In the genomic region with DNA sequence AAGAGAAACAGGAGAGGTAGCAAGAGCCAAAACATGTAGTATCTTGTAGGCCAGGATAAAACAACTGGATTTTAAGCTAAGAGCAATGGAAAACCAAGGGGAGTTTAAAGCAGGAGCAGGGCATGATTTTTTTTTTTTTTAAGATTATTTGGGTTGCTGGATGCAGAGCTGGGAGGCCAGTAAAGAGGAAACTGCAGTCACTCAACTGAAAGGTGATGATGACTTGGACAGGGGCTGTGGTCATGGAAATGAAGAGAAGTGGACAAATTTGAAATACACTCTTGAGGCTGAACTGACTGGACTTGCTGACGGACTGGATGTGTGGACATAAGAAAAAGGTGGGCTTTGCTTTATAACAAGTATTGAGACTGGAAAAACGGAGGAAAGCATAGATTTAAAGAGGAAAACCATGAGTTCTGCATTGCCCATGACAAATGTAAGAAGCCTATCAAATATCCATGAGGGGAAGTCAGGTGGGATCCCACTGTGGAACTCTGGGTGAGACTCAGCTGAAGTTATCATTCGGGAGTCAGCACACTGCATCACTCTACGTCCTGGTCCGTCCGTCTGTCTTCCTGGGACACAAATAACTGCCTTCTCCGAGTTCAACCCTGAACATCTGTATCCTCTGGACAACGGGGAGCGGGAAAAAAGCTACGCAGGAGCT, we compare ENCODE assay signal across 8 cellular contexts. TPM values are rescaled to one million over a fixed set of nuclear protein-coding genes. Genes with fewer than 3 reads are reported as not detected.
DNase-seq lines count a peak whose midpoint lies in the region; ATAC-seq and TF ChIP-seq lines count a peak whose summit lies in the region.

No MANE protein-coding gene starts in this region.

- peak overlapping the region; percentile 96 for H3K4me2 ChIP-seq in neural cell (ENCODE audit: low read length)

- no peaks in the 10 kb centered on the region for H3K27me3 ChIP-seq in neural cell (ENCODE audit: insufficient read depth, low read depth, low read length)

- no peaks in the 10 kb centered on the region for H4K20me1 ChIP-seq in neural cell (ENCODE audit: insufficient read depth)

- no peaks in the 10 kb centered on the region for H3F3A ChIP-seq in neural cell (ENCODE audit: insufficient read depth, low read length, poor library complexity, severe bottlenecking)

- no peaks in the 10 kb centered on the region for H3K9me3 ChIP-seq in neural cell (ENCODE audit: low read length)

- no peak for TF ChIP-seq EP300 in neural cell (conservative IDR thresholded peaks at IDR 0.05; ENCODE audit: poor library complexity, severe bottlenecking)

- TF ChIP-seq CTCF in neural cell (IDR thresholded peaks at IDR 0.05; ENCODE audit: poor library complexity, severe bottlenecking), result no peak

- H3K36me3 ChIP-seq in neural cell (ENCODE audit: insufficient read depth, low read length), result no peaks in the 10 kb centered on the region

- peak overlapping the region; percentile 90 for H2AFZ ChIP-seq in neural cell (ENCODE audit: low read depth, low read length)

- H3K9me2 ChIP-seq in neural cell (ENCODE audit: insufficient read depth, low read length), result no peaks in the 10 kb centered on the region

- peaks cover 65% of the 10 kb centered on the region for H3K79me2 ChIP-seq in neural cell (replicated peaks; ENCODE audit: insufficient read depth, low read length)

- H3K27ac ChIP-seq in neural cell (ENCODE audit: low read length), result peak overlapping the region; percentile 82

- peak; percentile 2 for DNase-seq in SK-MEL-5 (ENCODE audit: low read depth, low spot score)
- DNase-seq in NCI-H146 treated with DMSO at 0.1 percent for 48 hours (lab: John Stamatoyannopoulos, UW; ENCODE audit: unreplicated experiment), result no peak
- DNase-seq in NCI-H524 treated with DMSO at 0.1 percent for 48 hours (lab: John Stamatoyannopoulos, UW), result no peak

- in situ Hi-C loops in SK-MEL-5 (cut with HindIII; ENCODE audit: low pct_unique_long_range_greater_than_20kb, low sequenced_read_pairs), result no loop called here

- TF ChIP-seq RAD21 in neural cell (conservative IDR thresholded peaks at IDR 0.05), result no peak

- ATAC-seq in GM18861 (IDR thresholded peaks at IDR 0.05; ENCODE audit: unreplicated experiment), result peak; percentile 1
- ATAC-seq in HG02840 (IDR thresholded peaks at IDR 0.05; ENCODE audit: low FRiP score, unreplicated experiment), result peak; percentile 3
- ATAC-seq in esophagus mucosa, result peak; percentile 25
- ATAC-seq in HG03175 (IDR thresholded peaks at IDR 0.05; ENCODE audit: unreplicated experiment), result no peak

- peak overlapping the region; percentile 86 for H3K9ac ChIP-seq in neural cell (ENCODE audit: low read length)

- H3K4me3 ChIP-seq in neural cell (ENCODE audit: low read length), result peak overlapping the region; percentile 85

TF ChIP-seq in neural cell, 6 proteins besides CTCF, POLR2A, EP300 and RAD21:
- TF ChIP-seq MXI1 (conservative IDR thresholded peaks at IDR 0.05; ENCODE audit: poor library complexity, severe bottlenecking) (no peak), SMC3 (conservative IDR thresholded peaks at IDR 0.05; ENCODE audit: poor library complexity) (no peak), EZH2 (IDR thresholded peaks at IDR 0.05; ENCODE audit: borderline replicate concordance, insufficient read depth, low read length, poor library complexity, severe bottlenecking) (no peak), TAF1 (IDR thresholded peaks at IDR 0.05; ENCODE audit: low read depth) (no peak), POLR2AphosphoS5 (IDR thresholded peaks at IDR 0.05) (no peak)
- TF ChIP-seq, protein P1, sequence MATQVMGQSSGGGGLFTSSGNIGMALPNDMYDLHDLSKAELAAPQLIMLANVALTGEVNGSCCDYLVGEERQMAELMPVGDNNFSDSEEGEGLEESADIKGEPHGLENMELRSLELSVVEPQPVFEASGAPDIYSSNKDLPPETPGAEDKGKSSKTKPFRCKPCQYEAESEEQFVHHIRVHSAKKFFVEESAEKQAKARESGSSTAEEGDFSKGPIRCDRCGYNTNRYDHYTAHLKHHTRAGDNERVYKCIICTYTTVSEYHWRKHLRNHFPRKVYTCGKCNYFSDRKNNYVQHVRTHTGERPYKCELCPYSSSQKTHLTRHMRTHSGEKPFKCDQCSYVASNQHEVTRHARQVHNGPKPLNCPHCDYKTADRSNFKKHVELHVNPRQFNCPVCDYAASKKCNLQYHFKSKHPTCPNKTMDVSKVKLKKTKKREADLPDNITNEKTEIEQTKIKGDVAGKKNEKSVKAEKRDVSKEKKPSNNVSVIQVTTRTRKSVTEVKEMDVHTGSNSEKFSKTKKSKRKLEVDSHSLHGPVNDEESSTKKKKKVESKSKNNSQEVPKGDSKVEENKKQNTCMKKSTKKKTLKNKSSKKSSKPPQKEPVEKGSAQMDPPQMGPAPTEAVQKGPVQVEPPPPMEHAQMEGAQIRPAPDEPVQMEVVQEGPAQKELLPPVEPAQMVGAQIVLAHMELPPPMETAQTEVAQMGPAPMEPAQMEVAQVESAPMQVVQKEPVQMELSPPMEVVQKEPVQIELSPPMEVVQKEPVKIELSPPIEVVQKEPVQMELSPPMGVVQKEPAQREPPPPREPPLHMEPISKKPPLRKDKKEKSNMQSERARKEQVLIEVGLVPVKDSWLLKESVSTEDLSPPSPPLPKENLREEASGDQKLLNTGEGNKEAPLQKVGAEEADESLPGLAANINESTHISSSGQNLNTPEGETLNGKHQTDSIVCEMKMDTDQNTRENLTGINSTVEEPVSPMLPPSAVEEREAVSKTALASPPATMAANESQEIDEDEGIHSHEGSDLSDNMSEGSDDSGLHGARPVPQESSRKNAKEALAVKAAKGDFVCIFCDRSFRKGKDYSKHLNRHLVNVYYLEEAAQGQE (IDR thresholded peaks at IDR 0.05; ENCODE audit: borderline replicate concordance), result no peak
TF ChIP-seq in neural cell: peak in this region for 0.

RNA-seq across cellular contexts. Expression of gene XPC, which starts 0.7 kb away (rescaled TPM):
- total RNA-seq in SK-MEL-5 (2014; rRNA removed; shearing (Covaris generic)), result 25.3 and 25.9 TPM in 2 replicates
- polyA plus RNA-seq in SK-MEL-5 (2015; cell fraction: cytosol; rRNA removed), result 31.3 and 39.0 TPM in 2 replicates
- 38.7 and 41.0 TPM in 2 replicates for polyA plus RNA-seq in SK-MEL-5 (2015; cell fraction: nucleus; rRNA removed)
- total RNA-seq in esophagus mucosa, result 13.4 TPM
- 21.9 and 29.6 TPM in 2 replicates for polyA plus RNA-seq in neural cell
- 29.9 and 43.8 TPM in 2 replicates for polyA minus RNA-seq in neural cell

RNA-seq across cellular contexts. Expression of gene LSM3, which starts 0.9 kb away (rescaled TPM):
- total RNA-seq in SK-MEL-5 (2014; rRNA removed; shearing (Covaris generic)), result 17.4 and 17.8 TPM in 2 replicates
- 10.1 and 12.6 TPM in 2 replicates for polyA plus RNA-seq in SK-MEL-5 (2015; cell fraction: cytosol; rRNA removed)
- polyA plus RNA-seq in SK-MEL-5 (2015; cell fraction: nucleus; rRNA removed), result 2.1 and 3.1 TPM in 2 replicates
- 10.3 TPM for total RNA-seq in esophagus mucosa
- polyA plus RNA-seq in neural cell, result 28.3 and 29.6 TPM in 2 replicates
- polyA minus RNA-seq in neural cell, result 7.3 and 10.5 TPM in 2 replicates

RNA-seq across cellular contexts. Expression of gene TMEM43, which starts 52.9 kb away (rescaled TPM):
- 56.4 and 58.2 TPM in 2 replicates for total RNA-seq in SK-MEL-5 (2014; rRNA removed; shearing (Covaris generic))
- polyA plus RNA-seq in SK-MEL-5 (2015; cell fraction: cytosol; rRNA removed), result 51.6 and 60.9 TPM in 2 replicates
- 70.2 and 79.0 TPM in 2 replicates for polyA plus RNA-seq in SK-MEL-5 (2015; cell fraction: nucleus; rRNA removed)
- total RNA-seq in esophagus mucosa, result 55.7 TPM
- polyA plus RNA-seq in neural cell, result 58.5 and 61.3 TPM in 2 replicates
- 61.8 and 62.8 TPM in 2 replicates for polyA minus RNA-seq in neural cell

RNA-seq across cellular contexts. Expression of gene CHCHD4, which starts 53.0 kb away (rescaled TPM):
- 41.0 and 42.3 TPM in 2 replicates for total RNA-seq in SK-MEL-5 (2014; rRNA removed; shearing (Covaris generic))
- polyA plus RNA-seq in SK-MEL-5 (2015; cell fraction: cytosol; rRNA removed), result 30.3 and 34.7 TPM in 2 replicates
- 5.8 and 6.7 TPM in 2 replicates for polyA plus RNA-seq in SK-MEL-5 (2015; cell fraction: nucleus; rRNA removed)
- 13.0 TPM for total RNA-seq in esophagus mucosa
- polyA plus RNA-seq in neural cell, result 24.6 and 32.8 TPM in 2 replicates
- polyA minus RNA-seq in neural cell, result 11.7 and 14.2 TPM in 2 replicates
